ENCODE assay signal across 1 cellular context in the genomic region with DNA sequence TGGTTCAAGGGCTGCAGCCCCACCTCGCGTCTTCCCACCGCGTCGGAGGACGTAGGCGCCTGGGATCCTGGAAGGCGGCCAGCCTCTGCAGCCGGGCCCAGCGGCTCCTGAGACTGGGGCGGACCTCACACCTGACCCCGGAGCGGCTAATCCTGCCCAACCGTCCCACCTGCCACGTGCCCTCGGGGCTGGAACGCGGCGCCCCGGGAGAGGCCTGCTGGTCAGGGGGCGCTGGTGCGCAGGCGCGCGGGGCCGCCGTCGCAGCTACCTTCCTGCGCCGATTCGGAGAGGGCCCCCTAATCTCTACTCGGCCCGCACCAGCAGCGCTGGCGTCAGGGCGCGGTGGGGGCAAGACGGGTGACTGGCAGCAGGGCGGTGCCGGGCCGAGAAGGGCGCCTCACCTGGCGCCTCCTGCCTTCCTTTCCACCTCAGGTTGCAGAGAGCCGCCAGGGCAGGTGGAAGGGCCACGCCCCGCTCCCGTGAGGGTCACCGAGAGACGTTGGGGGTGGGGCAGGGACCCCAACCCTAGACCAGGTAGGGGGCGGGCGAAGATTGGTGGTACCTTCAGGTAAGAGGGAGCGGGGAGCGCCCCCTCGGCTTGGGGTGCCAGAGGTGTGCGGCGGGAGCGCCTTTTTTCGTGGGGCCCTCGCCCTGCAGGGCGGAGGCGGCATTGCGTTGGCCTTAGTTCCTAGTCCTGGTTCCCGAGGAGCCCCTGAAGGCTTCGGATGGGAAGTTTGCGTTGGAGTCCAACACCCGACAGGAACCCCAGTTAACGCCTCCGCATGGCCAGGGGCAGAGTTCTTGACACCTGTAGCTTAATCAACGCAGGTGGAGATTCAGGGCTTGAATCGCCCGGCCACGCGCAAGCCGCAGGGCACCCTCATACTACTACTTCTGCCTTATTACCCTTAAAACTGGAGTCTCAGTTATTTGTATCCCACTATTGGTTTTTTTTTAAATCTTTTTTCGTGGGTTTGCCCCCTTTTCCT.
TF ChIP-seq lines count a peak whose summit lies in the region.

TDRD5 (plus strand) TSS at position 241 of the 989 bp plus-strand sequence. CDS start 784 bp downstream, outside the sequence.

TF ChIP-seq in HCT116, 20 proteins besides CTCF, POLR2A, EP300 and RAD21:
- TF ChIP-seq SP1 (IDR thresholded peaks at IDR 0.05; ENCODE audit: low read depth) = no peak
- no peak for TF ChIP-seq CEBPB (IDR thresholded peaks at IDR 0.05; ENCODE audit: low read depth)
- TF ChIP-seq YY1 (IDR thresholded peaks at IDR 0.05; ENCODE audit: extremely low read depth, insufficient replicate concordance, low read depth, low read length) = no peak
- TF ChIP-seq, protein P1, sequence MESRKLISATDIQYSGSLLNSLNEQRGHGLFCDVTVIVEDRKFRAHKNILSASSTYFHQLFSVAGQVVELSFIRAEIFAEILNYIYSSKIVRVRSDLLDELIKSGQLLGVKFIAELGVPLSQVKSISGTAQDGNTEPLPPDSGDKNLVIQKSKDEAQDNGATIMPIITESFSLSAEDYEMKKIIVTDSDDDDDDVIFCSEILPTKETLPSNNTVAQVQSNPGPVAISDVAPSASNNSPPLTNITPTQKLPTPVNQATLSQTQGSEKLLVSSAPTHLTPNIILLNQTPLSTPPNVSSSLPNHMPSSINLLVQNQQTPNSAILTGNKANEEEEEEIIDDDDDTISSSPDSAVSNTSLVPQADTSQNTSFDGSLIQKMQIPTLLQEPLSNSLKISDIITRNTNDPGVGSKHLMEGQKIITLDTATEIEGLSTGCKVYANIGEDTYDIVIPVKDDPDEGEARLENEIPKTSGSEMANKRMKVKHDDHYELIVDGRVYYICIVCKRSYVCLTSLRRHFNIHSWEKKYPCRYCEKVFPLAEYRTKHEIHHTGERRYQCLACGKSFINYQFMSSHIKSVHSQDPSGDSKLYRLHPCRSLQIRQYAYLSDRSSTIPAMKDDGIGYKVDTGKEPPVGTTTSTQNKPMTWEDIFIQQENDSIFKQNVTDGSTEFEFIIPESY (IDR thresholded peaks at IDR 0.05; ENCODE audit: extremely low read depth, insufficient replicate concordance, low read length) = no peak
- TF ChIP-seq MAX (IDR thresholded peaks at IDR 0.05) = no peak
- no peak for TF ChIP-seq TCF7L2 (IDR thresholded peaks at IDR 0.05; ENCODE audit: borderline replicate concordance, extremely low read depth, insufficient read depth, insufficient read length)
- TF ChIP-seq CBX3 (IDR thresholded peaks at IDR 0.05; ENCODE audit: low read depth) = no peak
- no peak for TF ChIP-seq EZH2 (IDR thresholded peaks at IDR 0.05)
- no peak for TF ChIP-seq JUND (IDR thresholded peaks at IDR 0.05)
- TF ChIP-seq EGR1 (IDR thresholded peaks at IDR 0.05; ENCODE audit: low read depth) = no peak
